In genomic region chr14:29536886-29537511, GRCh38 we compare ENCODE assay signal across 9 cellular contexts.
A peak's percentile ranks its signal among the peaks of the same experiment; 100 is the strongest.
DNase-seq lines count a peak whose midpoint lies in the region; ATAC-seq and TF ChIP-seq lines count a peak whose summit lies in the region.
"Had no signal": no experiment of that assay in that cellular context is flagged by ENCODE, and none has a peak within 500 bp of the region (broad histone marks: within the 10 kb centered on the region; RNA-seq: fewer than 3 reads in every experiment).

No MANE protein-coding gene starts in this region.

- H3K4me1 ChIP-seq in uterus (no peaks in the 10 kb centered on the region), ovary (ENCODE audit: insufficient read depth) (no peaks in the 10 kb centered on the region)

- POLR2A ChIA-PET in BJ (lab: Charles Lee), result no interaction called here

- H3K4me3 ChIP-seq in BJ (ENCODE audit: low read depth, low read length) (no peak overlapping the region), uterus (no peak overlapping the region), ovary (no peak overlapping the region)
- H3K4me3 ChIP-seq in Jurkat, Clone E6-1 (ENCODE audit: low read length), result no peak overlapping the region

- ATAC-seq in GM18873 (IDR thresholded peaks at IDR 0.05; ENCODE audit: low FRiP score, unreplicated experiment), result no peak
- ATAC-seq: naive thymus-derived CD8-positive, alpha-beta T cell had no signal

- no peaks in the 10 kb centered on the region; the same call in 1 of the 2 replicates for H3K27me3 ChIP-seq in BJ (ENCODE audit: control insufficient read depth, insufficient read depth, low read length)
- no peaks in the 10 kb centered on the region for H3K27me3 ChIP-seq in uterus
- no peaks in the 10 kb centered on the region for H3K27me3 ChIP-seq in ovary

- TF ChIP-seq POLR2A in uterus (IDR thresholded peaks at IDR 0.05) (no peak), ovary (IDR thresholded peaks at IDR 0.05) (no peak)

- peak; percentile 51 for TF ChIP-seq CTCF in BJ (IDR thresholded peaks at IDR 0.05; ENCODE audit: insufficient read depth, low read depth, low read length)
- TF ChIP-seq CTCF in uterus (IDR thresholded peaks at IDR 0.05), result peak in 2 of 4 experiments; percentile 6 to 22
- TF ChIP-seq CTCF in ovary (IDR thresholded peaks at IDR 0.05), result no peak

- H3K9me3 ChIP-seq in uterus (no peaks in the 10 kb centered on the region), ovary (no peaks in the 10 kb centered on the region)

- DNase-seq in BJ (ENCODE audit: low read depth), result no peak
- DNase-seq in Jurkat, Clone E6-1 (ENCODE audit: low read depth, low spot score), result peak; percentile 11
- peak; percentile 24 for DNase-seq in SW480 (ENCODE audit: low spot score)
- DNase-seq in kidney glomerular epithelial cell (lab: John Stamatoyannopoulos, UW), result peak; percentile 18
- no peak for DNase-seq in uterus
- DNase-seq in ovary, result no peak
- DNase-seq in cerebellum (ENCODE audit: low spot score), result no peak
- DNase-seq: naive thymus-derived CD8-positive, alpha-beta T cell had no signal

- no peak for TF ChIP-seq EP300 in ovary (IDR thresholded peaks at IDR 0.05)

- CTCF ChIA-PET in BJ (lab: Yijun Ruan, JAX), result interaction anchor here (0.7 to 9.2 kb wide), 8 partner anchors 16 to 792 kb away, joined by 3 to 122 read pairs (median 4); no protein-coding TSS in a partner anchor

- no peaks in the 10 kb centered on the region for H3K36me3 ChIP-seq in BJ (ENCODE audit: control insufficient read depth, insufficient read depth, low read length)
- no peaks in the 10 kb centered on the region for H3K36me3 ChIP-seq in uterus
- no peaks in the 10 kb centered on the region for H3K36me3 ChIP-seq in ovary

- H3K27ac ChIP-seq in uterus (no peak overlapping the region), ovary (no peak overlapping the region)

- intact Hi-C loops in uterus (cut with DNase I; ENCODE audit: low total_unique reads) (no loop called here), ovary (cut with DNase I) (loop anchor here in 2 of 4 donors (10.0 kb wide), 1 partner anchor 782 kb away; no protein-coding TSS in a partner anchor)

Comparison
In these comparisons a context has a peak if more than half of its experiments do, and no peak if none do; other contexts are left out.
1. DNase-seq: peak in Jurkat, Clone E6-1 (single experiment), SW480 (single experiment) and kidney glomerular epithelial cell (single experiment); none in BJ (single experiment), uterus (0 of 2), ovary (0 of 5) and cerebellum (single experiment).